ENCODE assay signal across 8 cellular contexts in genomic region chr12:118137148-118137678, GRCh38. TPM values are rescaled to one million over a fixed set of nuclear protein-coding genes. Genes with fewer than 3 reads are reported as not detected.
DNase-seq lines count a peak whose midpoint lies in the region; ATAC-seq and TF ChIP-seq lines count a peak whose summit lies in the region.

No MANE protein-coding gene starts in this region.

- H3K4me3 ChIP-seq in DOHH2 (ENCODE audit: low read length): peak overlapping the region; percentile 95
- H3K4me3 ChIP-seq in SJCRH30: peak overlapping the region; percentile 89
- peak overlapping the region; percentile 81 to 98 (median 95) for H3K4me3 ChIP-seq in fibroblast of lung (replicated peaks in 1 of 4; ENCODE audit: control extremely low read depth in 1 of 4, insufficient read depth in 1 of 4, low read depth in 3 of 4, low read length in 4 of 4)
- peak overlapping the region; percentile 63 to 84 for H3K4me3 ChIP-seq in prostate gland

- H3K9ac ChIP-seq in fibroblast of lung (ENCODE audit: insufficient read depth, low read length): peak overlapping the region; percentile 92

- no peaks in the 10 kb centered on the region for H3K9me3 ChIP-seq in DOHH2 (ENCODE audit: control insufficient read depth, insufficient read depth, low read length)
- H3K9me3 ChIP-seq in SJCRH30 (replicated peaks): no peaks in the 10 kb centered on the region
- no peaks in the 10 kb centered on the region for H3K9me3 ChIP-seq in fibroblast of lung (ENCODE audit: control insufficient read depth, insufficient read depth, low read depth, low read length)
- no peaks in the 10 kb centered on the region for H3K9me3 ChIP-seq in prostate gland

- DNase-seq in SJCRH30 (no peak), fibroblast of lung (ENCODE audit: low read depth in 2 of 2) (no peak), prostate gland (ENCODE audit: low spot score) (no peak), AG20443 (ENCODE audit: low spot score) (no peak), amygdala (lab: John Stamatoyannopoulos, UW) (no peak)
- no peak for DNase-seq in stimulated activated CD8-positive, alpha-beta memory T cell treated with anti-CD3 and anti-CD28 coated beads, Interleukin-4, amount 100 ng/mL, for 48 hours

- no peaks in the 10 kb centered on the region for H3K9me2 ChIP-seq in DOHH2 (replicated peaks; ENCODE audit: control insufficient read depth, low read length)

- H3F3A ChIP-seq in DOHH2 (ENCODE audit: control insufficient read depth, insufficient read depth): peaks cover under 1% of the 10 kb centered on the region; the same call in 1 of the 2 replicates

- H4K20me1 ChIP-seq in DOHH2 (ENCODE audit: control insufficient read depth, insufficient read depth, low read depth, low read length): no peaks in the 10 kb centered on the region
- H4K20me1 ChIP-seq in fibroblast of lung (ENCODE audit: control insufficient read depth, extremely low read depth, insufficient read depth, low read length): no peaks in the 10 kb centered on the region

- WGBS in prostate gland: 66% methylated on average over 10 of the region's 10 CpGs

- H3K27me3 ChIP-seq in DOHH2 (ENCODE audit: control insufficient read depth, low read length) (no peaks in the 10 kb centered on the region), SJCRH30 (no peaks in the 10 kb centered on the region), fibroblast of lung (ENCODE audit: control insufficient read depth, insufficient read depth, low read length) (no peaks in the 10 kb centered on the region), prostate gland (replicated peaks; ENCODE audit: insufficient read depth) (no peaks in the 10 kb centered on the region)

- H3K36me3 ChIP-seq in DOHH2 (ENCODE audit: control insufficient read depth, low read length) (peaks cover 45% of the 10 kb centered on the region), SJCRH30 (peaks cover 28% of the 10 kb centered on the region), fibroblast of lung (ENCODE audit: control insufficient read depth, insufficient read depth, low read length) (peaks cover 7% of the 10 kb centered on the region), prostate gland (peaks cover 0 to 5% of the 10 kb centered on the region in 2 donors)

- TF ChIP-seq CTCF in DOHH2 (IDR thresholded peaks at IDR 0.05; ENCODE audit: low read depth, low read length, poor library complexity, severe bottlenecking): no peak
- no peak for TF ChIP-seq CTCF in fibroblast of lung (conservative IDR thresholded peaks at IDR 0.05 in 1 of 2, IDR thresholded peaks at IDR 0.05 in 1 of 2; ENCODE audit: low read depth in 1 of 2, low read length in 2 of 2)
- no peak for TF ChIP-seq CTCF in prostate gland (IDR thresholded peaks at IDR 0.05)

- H3K4me1 ChIP-seq in DOHH2 (ENCODE audit: control insufficient read depth, low read length): peaks cover 22% of the 10 kb centered on the region
- H3K4me1 ChIP-seq in SJCRH30: peaks cover 1% of the 10 kb centered on the region
- H3K4me1 ChIP-seq in fibroblast of lung (ENCODE audit: control insufficient read depth, extremely low read depth, insufficient read depth, low read length): peaks cover 2% of the 10 kb centered on the region
- peaks cover 5% of the 10 kb centered on the region for H3K4me1 ChIP-seq in prostate gland (replicated peaks)

- H3K27ac ChIP-seq in DOHH2 (ENCODE audit: low read depth, low read length) (no peak overlapping the region), SJCRH30 (no peak overlapping the region), fibroblast of lung (ENCODE audit: insufficient read depth, low read length) (peak overlapping the region; percentile 86), prostate gland (peak overlapping the region; percentile 84 to 86)

- H2AFZ ChIP-seq in fibroblast of lung (ENCODE audit: low read length): no peak overlapping the region

- TF ChIP-seq POLR2A in prostate gland (IDR thresholded peaks at IDR 0.05): no peak

- intact Hi-C loops in prostate gland (cut with DNase I): loop anchor here (5.0 kb wide), 2 partner anchors 45 to 235 kb away; partner anchors contain the start of gene TAOK3

- no peak for ATAC-seq in GM18511 (IDR thresholded peaks at IDR 0.05; ENCODE audit: unreplicated experiment)

- H3K79me2 ChIP-seq in DOHH2 (ENCODE audit: control insufficient read depth, low read length) (peaks cover 43% of the 10 kb centered on the region), fibroblast of lung (ENCODE audit: control insufficient read depth, insufficient read depth, low read length) (peaks cover 22% of the 10 kb centered on the region)

- peak overlapping the region; percentile 68 for H3K4me2 ChIP-seq in DOHH2 (ENCODE audit: low read length)
- H3K4me2 ChIP-seq in fibroblast of lung (ENCODE audit: extremely low read depth, insufficient read depth, low read length): peak overlapping the region; percentile 92

RNA-seq across cellular contexts. Expression of gene PEBP1, which starts 1.3 kb away (rescaled TPM):
- 172 and 184 TPM in 2 replicates for total RNA-seq in SJCRH30 (2014; rRNA removed; shearing (Covaris generic))
- 175 and 290 TPM in 2 replicates for total RNA-seq in fibroblast of lung
- polyA plus RNA-seq in fibroblast of lung: 193 and 233 TPM in 2 replicates
- 190 and 242 TPM in 2 replicates for polyA plus RNA-seq in fibroblast of lung (2012)
- 121 and 127 TPM in 2 replicates for polyA minus RNA-seq in fibroblast of lung (ENCODE audit: low replicate concordance)
- total RNA-seq in prostate gland: 100 to 1,000 TPM; 538 to 621 TPM

RNA-seq across cellular contexts. Expression of gene VSIG10, which starts 33.4 kb away (rescaled TPM):
- 18.0 and 24.3 TPM in 2 replicates for total RNA-seq in SJCRH30 (2014; rRNA removed; shearing (Covaris generic))
- total RNA-seq in fibroblast of lung (26.5 and 31.7 TPM in 2 replicates), prostate gland (10 to 100 TPM; 39.8 to 49.5 TPM)
- polyA plus RNA-seq in fibroblast of lung: 9.1 and 12.8 TPM in 2 replicates
- polyA plus RNA-seq in fibroblast of lung (2012): 8.9 and 14.3 TPM in 2 replicates
- 42.9 and 47.3 TPM in 2 replicates for polyA minus RNA-seq in fibroblast of lung (ENCODE audit: low replicate concordance)

Comparison
In these comparisons a context has a peak if more than half of its experiments do, and no peak if none do; other contexts are left out.
1. H3K27ac ChIP-seq: peak in fibroblast of lung (single experiment) and prostate gland (2 of 2); none in DOHH2 (single experiment) and SJCRH30 (single experiment).
2. Peak in every context shown above with its lines, with median percentiles within 50 percentile points of each other: H3K4me3 ChIP-seq.